ENCODE assay signal across 8 cellular contexts in the genomic region with DNA sequence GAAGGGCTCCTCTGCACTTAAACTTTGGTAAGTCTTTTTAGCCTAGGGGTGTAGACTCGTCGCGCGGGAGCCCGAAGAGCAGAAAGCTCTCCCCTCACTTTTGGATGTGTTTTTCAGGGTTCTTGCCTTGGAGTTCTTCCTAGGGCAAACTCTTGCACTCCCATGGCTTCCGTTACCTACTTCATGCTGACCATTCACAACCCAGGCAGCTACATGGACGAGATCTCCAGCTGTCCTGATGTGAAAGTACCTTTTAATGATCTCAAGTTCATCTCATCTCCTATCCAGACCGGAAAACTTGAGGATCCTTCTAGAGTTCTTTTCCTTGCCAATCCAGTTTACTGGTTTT.
A peak's percentile ranks its signal among the peaks of the same experiment; 100 is the strongest.
DNase-seq lines count a peak whose midpoint lies in the region; ATAC-seq and TF ChIP-seq lines count a peak whose summit lies in the region.

No MANE protein-coding gene starts in this region.

- ATAC-seq in GM21367 (IDR thresholded peaks at IDR 0.05; ENCODE audit: unreplicated experiment) (no peak), GM21825 (IDR thresholded peaks at IDR 0.05; ENCODE audit: unreplicated experiment) (no peak)

- no peaks in the 10 kb centered on the region for H3K27me3 ChIP-seq in HUES48 (ENCODE audit: control insufficient read depth, insufficient read depth, low read length)
- no peaks in the 10 kb centered on the region for H3K27me3 ChIP-seq in mucosa of stomach (ENCODE audit: control insufficient read depth, insufficient read depth, low read length)

- TF ChIP-seq CTCF in choroid plexus epithelial cell (conservative IDR thresholded peaks at IDR 0.05; ENCODE audit: low read depth, low read length), result no peak

- peak overlapping the region; percentile 85 for H3K4me3 ChIP-seq in HUES48 (ENCODE audit: low read depth, low read length)
- H3K4me3 ChIP-seq in choroid plexus epithelial cell (ENCODE audit: low read depth, low read length), result peak overlapping the region; percentile 82
- peak overlapping the region; percentile 81 for H3K4me3 ChIP-seq in mucosa of stomach (ENCODE audit: low read length)

- DNase-seq in CD1c-positive myeloid dendritic cell (ENCODE audit: extremely low spot score) (peak; percentile 24), choroid plexus epithelial cell (ENCODE audit: low read depth) (peak; percentile 48), superior temporal gyrus (ENCODE audit: extremely low spot score) (no peak), NCI-H146 treated with DMSO at 0.1 percent for 48 hours (lab: John Stamatoyannopoulos, UW; ENCODE audit: unreplicated experiment) (no peak)

- H3K9ac ChIP-seq in HUES48 (ENCODE audit: low read depth, low read length) (peak overlapping the region; percentile 81), mucosa of stomach (ENCODE audit: low read length) (peak overlapping the region; percentile 98)

- H3K9me3 ChIP-seq in HUES48 (ENCODE audit: control insufficient read depth, insufficient read depth, low read length) (no peaks in the 10 kb centered on the region), mucosa of stomach (ENCODE audit: control insufficient read depth, low read length) (no peaks in the 10 kb centered on the region)

- H3K27ac ChIP-seq in HUES48 (ENCODE audit: low read depth, low read length), result peak overlapping the region; percentile 91

- peaks cover 15% of the 10 kb centered on the region for H3K4me1 ChIP-seq in HUES48 (ENCODE audit: control insufficient read depth, insufficient read depth, low read length)
- H3K4me1 ChIP-seq in mucosa of stomach (ENCODE audit: control insufficient read depth, insufficient read depth, low read length), result peaks cover 15% of the 10 kb centered on the region

- H3K36me3 ChIP-seq in HUES48 (ENCODE audit: control insufficient read depth, insufficient read depth, low read length), result peaks cover 14% of the 10 kb centered on the region
- no peaks in the 10 kb centered on the region for H3K36me3 ChIP-seq in mucosa of stomach (ENCODE audit: control insufficient read depth, insufficient read depth, low read length)

Comparison
In these comparisons a context has a peak if more than half of its experiments do, and no peak if none do; other contexts are left out.
1. DNase-seq: peak in CD1c-positive myeloid dendritic cell (single experiment) and choroid plexus epithelial cell (single experiment); none in superior temporal gyrus (single experiment) and NCI-H146 treated with DMSO at 0.1 percent for 48 hours (single experiment).
2. Peak in every context shown above with its lines, with median percentiles within 50 percentile points of each other: H3K4me3 ChIP-seq.